ENCODE assay signal across 24 cellular contexts in the genomic region with DNA sequence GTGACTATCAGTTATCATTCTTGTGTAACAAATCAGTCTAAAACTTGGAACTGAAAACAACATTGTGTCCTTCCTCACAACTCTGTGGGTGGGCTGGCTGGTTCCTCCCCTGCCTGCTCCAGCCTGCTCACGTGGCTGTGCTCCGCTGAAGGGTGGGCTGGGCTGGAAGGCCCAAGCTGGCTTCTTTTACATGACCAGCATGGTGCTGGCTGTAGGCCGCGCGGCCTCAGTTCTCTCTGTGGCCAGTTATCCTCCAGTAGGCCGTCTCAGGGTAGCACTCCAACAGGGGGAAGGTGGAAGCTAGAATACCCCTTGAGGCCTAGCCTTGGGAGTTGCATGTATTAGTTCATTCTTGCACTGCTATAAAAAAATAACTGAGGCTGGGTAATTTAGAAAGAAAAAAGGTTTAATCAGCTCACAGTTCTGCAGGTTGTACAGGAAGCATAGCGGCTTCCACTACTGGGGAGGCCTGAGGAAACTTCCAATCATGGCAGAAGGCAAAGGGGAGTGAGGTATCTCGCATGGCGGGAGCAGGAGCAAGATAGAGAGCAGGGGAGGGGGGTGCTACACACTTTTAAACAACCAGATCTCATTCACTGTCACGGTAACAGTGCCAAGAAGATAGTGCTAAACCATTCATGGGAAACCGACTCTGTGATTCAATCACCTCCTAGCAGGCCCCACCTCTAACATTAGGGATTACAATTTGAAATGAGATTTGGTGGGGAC. TPM values are rescaled to one million over a fixed set of nuclear protein-coding genes. Genes with fewer than 3 reads are reported as not detected.
DNase-seq lines count a peak whose midpoint lies in the region; ATAC-seq, FAIRE-seq and TF ChIP-seq lines count a peak whose summit lies in the region.
"Had no signal": no experiment of that assay in that cellular context is flagged by ENCODE, and none has a peak within 500 bp of the region (broad histone marks: within the 10 kb centered on the region; RNA-seq: fewer than 3 reads in every experiment).

No MANE protein-coding gene starts in this region.

- H2BK120ac ChIP-seq in mesendoderm (ENCODE audit: low read depth, low read length): no peak overlapping the region

- no CpG with 5 or more reads among the region's 11 CpGs for WGBS in mesendoderm (ENCODE audit: extremely low coverage, insufficient coverage, low lambda C conversion rate)

- no peak overlapping the region for H3K9ac ChIP-seq in BLaER1 treated with 17β-estradiol and CSF1 and Interleukin-3, amounts not matched to agents 10 nM and 100 nM
- H3K9ac ChIP-seq in neural progenitor cell (no peak overlapping the region), mesendoderm (ENCODE audit: low read length) (no peak overlapping the region)

- DNase-seq in MV-4-11 (lab: John Stamatoyannopoulos, UW): peak; percentile 36
- DNase-seq in neural progenitor cell (ENCODE audit: low spot score): no peak
- no peak for DNase-seq in mesendoderm
- DNase-seq in H54 (ENCODE audit: insufficient read length, low spot score): no peak
- DNase-seq in gastrocnemius medialis: no peak
- no peak for DNase-seq in SW 1271 (lab: John Stamatoyannopoulos, UW)
- DNase-seq: activated CD4-positive, CD25-positive, alpha-beta regulatory T cell; activated CD8-positive, alpha-beta memory T cell treated with anti-CD3 and anti-CD28 coated beads for 24 hours; activated naive CD4-positive, alpha-beta T cell treated with anti-CD3 and anti-CD28 coated beads, Interleukin-2, amount 50 U/mL, for 16 hours; anterior cingulate cortex; BE2C; DND-41; foreskin fibroblast; NCI-H1417 treated with DMSO at 0.1 percent for 48 hours; NCI-H526 treated with DMSO at 0.1 percent for 48 hours; stimulated activated CD4-positive, alpha-beta T cell treated with anti-CD3 and anti-CD28 coated beads, Interleukin-4, amount 100 ng/mL, for 24 hours; stimulated activated naive CD8-positive, alpha-beta T cell treated with anti-CD3 and anti-CD28 coated beads, Interleukin-15, amount 100 ng/mL, for 72 hours; T1000 had no signal

- no peak overlapping the region for H2BK5ac ChIP-seq in mesendoderm (ENCODE audit: low read length)

- TF ChIP-seq POLR2A in H54 (IDR thresholded peaks at IDR 0.05; ENCODE audit: low read depth, low read length): no peak
- TF ChIP-seq POLR2A in gastrocnemius medialis (IDR thresholded peaks at IDR 0.05): no peak

- H3K27ac Mint-ChIP-seq in dendritic cell treated with granulocyte-macrophage colony-stimulating factor and Interleukin-4, amounts not matched to agents 40 ng/mL and 50 ng/mL, for 4 days: peak overlapping the region; percentile 43
- no peak overlapping the region for H3K27ac Mint-ChIP-seq in neural progenitor cell
- H3K27ac Mint-ChIP-seq: activated T-cell treated with anti-CD3 and anti-CD28 coated beads, Interleukin-2, amount 50 U/mL, for 72 hours had no signal

- H3K79me1 ChIP-seq in mesendoderm (ENCODE audit: low read length): no peaks in the 10 kb centered on the region

- H2BK15ac ChIP-seq in mesendoderm (replicated peaks; ENCODE audit: low read depth): no peak overlapping the region

- no peak overlapping the region for H4K8ac ChIP-seq in mesendoderm (ENCODE audit: low read depth, low read length)

- H3K79me2 ChIP-seq in neural progenitor cell (ENCODE audit: low read depth): no peaks in the 10 kb centered on the region
- no peaks in the 10 kb centered on the region for H3K79me2 ChIP-seq in mesendoderm (ENCODE audit: control insufficient read depth, insufficient read depth, low read length)
- H3K79me2 ChIP-seq: hepatocyte had no signal

- H3K36me3 Mint-ChIP-seq in dendritic cell treated with granulocyte-macrophage colony-stimulating factor and Interleukin-4, amounts not matched to agents 40 ng/mL and 50 ng/mL, for 4 days (ENCODE audit: low read depth): no peaks in the 10 kb centered on the region
- no peaks in the 10 kb centered on the region for H3K36me3 Mint-ChIP-seq in neural progenitor cell

- no peak for FAIRE-seq in H54 (lab: Jason Lieb, UNC)

- no peak overlapping the region for H3K4me3 ChIP-seq in BLaER1 treated with 17β-estradiol and CSF1 and Interleukin-3, amounts not matched to agents 10 nM and 100 nM
- no peak overlapping the region for H3K4me3 ChIP-seq in neural progenitor cell
- H3K4me3 ChIP-seq in mesendoderm (ENCODE audit: low read length): no peak overlapping the region
- H3K4me3 ChIP-seq in gastrocnemius medialis: no peak overlapping the region
- H3K4me3 ChIP-seq: hepatocyte, tibial nerve had no signal

- H3K4me3 Mint-ChIP-seq in dendritic cell treated with granulocyte-macrophage colony-stimulating factor and Interleukin-4, amounts not matched to agents 40 ng/mL and 50 ng/mL, for 4 days: no peak overlapping the region
- peak overlapping the region; percentile 27 for H3K4me3 Mint-ChIP-seq in neural progenitor cell
- H3K4me3 Mint-ChIP-seq: activated T-cell treated with anti-CD3 and anti-CD28 coated beads, Interleukin-2, amount 50 U/mL, for 72 hours had no signal

- H3K56ac ChIP-seq in mesendoderm (ENCODE audit: low read length): no peak overlapping the region

- H3K4me1 ChIP-seq in BLaER1 treated with 17β-estradiol and CSF1 and Interleukin-3, amounts not matched to agents 10 nM and 100 nM: peaks cover 16 to 39% (median 26%) of the 10 kb centered on the region in 10 experiments; a peak in 19 of 20 replicates
- H3K4me1 ChIP-seq in neural progenitor cell: no peaks in the 10 kb centered on the region
- H3K4me1 ChIP-seq in mesendoderm (ENCODE audit: control insufficient read depth, low read depth, low read length): no peaks in the 10 kb centered on the region
- peaks cover 0 to 4% of the 10 kb centered on the region in 2 donors for H3K4me1 ChIP-seq in gastrocnemius medialis

- H3K23ac ChIP-seq in mesendoderm (ENCODE audit: low read length): no peak overlapping the region

- H3K27me3 ChIP-seq in BLaER1 treated with 17β-estradiol and CSF1 and Interleukin-3, amounts not matched to agents 10 nM and 100 nM: no peaks in the 10 kb centered on the region
- H3K27me3 ChIP-seq in neural progenitor cell (no peaks in the 10 kb centered on the region), mesendoderm (ENCODE audit: insufficient read depth, low read length, poor library complexity) (no peaks in the 10 kb centered on the region), gastrocnemius medialis (no peaks in the 10 kb centered on the region)
- H3K27me3 ChIP-seq: BE2C, hepatocyte, tibial nerve had no signal

- no peak for TF ChIP-seq CTCF in neural progenitor cell (IDR thresholded peaks at IDR 0.05)
- no peak for TF ChIP-seq CTCF in gastrocnemius medialis (IDR thresholded peaks at IDR 0.05 in 4 of 5, conservative IDR thresholded peaks at IDR 0.05 in 1 of 5)

- H3K36me3 ChIP-seq in BLaER1 treated with 17β-estradiol and CSF1 and Interleukin-3, amounts not matched to agents 10 nM and 100 nM: no peaks in the 10 kb centered on the region
- H3K36me3 ChIP-seq in neural progenitor cell (no peaks in the 10 kb centered on the region), mesendoderm (ENCODE audit: control insufficient read depth, insufficient read depth, low read length) (no peaks in the 10 kb centered on the region), gastrocnemius medialis (no peaks in the 10 kb centered on the region)
- H3K36me3 ChIP-seq: BE2C, tibial nerve had no signal

- in situ Hi-C loops in gastrocnemius medialis (cut with MboI; ENCODE audit: low sequenced_read_pairs in 4 of 4): no loop called here

- H4K20me1 ChIP-seq in BLaER1 treated with 17β-estradiol and CSF1 and Interleukin-3, amounts not matched to agents 10 nM and 100 nM: no peaks in the 10 kb centered on the region; a peak in 1 of 22 replicates
- no peaks in the 10 kb centered on the region for H4K20me1 ChIP-seq in neural progenitor cell (ENCODE audit: low read depth)

- H3K27me3 Mint-ChIP-seq in dendritic cell treated with granulocyte-macrophage colony-stimulating factor and Interleukin-4, amounts not matched to agents 40 ng/mL and 50 ng/mL, for 4 days: peaks cover 13% of the 10 kb centered on the region
- peaks cover 12% of the 10 kb centered on the region for H3K27me3 Mint-ChIP-seq in neural progenitor cell (ENCODE audit: insufficient read depth, low read depth)
- H3K27me3 Mint-ChIP-seq: stimulated activated naive CD8-positive, alpha-beta T cell treated with anti-CD3 and anti-CD28 coated beads, Interleukin-15, amount 100 ng/mL, for 72 hours had no signal

- peak overlapping the region in 10 of 11 experiments; percentile 6 to 68 (median 31); a peak in 12 of 22 replicates for H3K4me2 ChIP-seq in BLaER1 treated with 17β-estradiol and CSF1 and Interleukin-3, amounts not matched to agents 10 nM and 100 nM
- no peak overlapping the region for H3K4me2 ChIP-seq in neural progenitor cell
- H3K4me2 ChIP-seq in mesendoderm (ENCODE audit: low read length): no peak overlapping the region
- H3K4me2 ChIP-seq: hepatocyte had no signal

- peaks cover 53% of the 10 kb centered on the region for H3K4me1 Mint-ChIP-seq in dendritic cell treated with granulocyte-macrophage colony-stimulating factor and Interleukin-4, amounts not matched to agents 40 ng/mL and 50 ng/mL, for 4 days (ENCODE audit: low read depth)
- H3K4me1 Mint-ChIP-seq in neural progenitor cell: peaks cover 51% of the 10 kb centered on the region

- no peak overlapping the region for H2AFZ ChIP-seq in neural progenitor cell (replicated peaks)
- H2AFZ ChIP-seq: hepatocyte had no signal

- no peaks in the 10 kb centered on the region for H3K9me3 Mint-ChIP-seq in dendritic cell treated with granulocyte-macrophage colony-stimulating factor and Interleukin-4, amounts not matched to agents 40 ng/mL and 50 ng/mL, for 4 days
- H3K9me3 Mint-ChIP-seq in neural progenitor cell: peaks cover 7% of the 10 kb centered on the region
- H3K9me3 Mint-ChIP-seq: activated T-cell treated with anti-CD3 and anti-CD28 coated beads, Interleukin-2, amount 50 U/mL, for 72 hours; stimulated activated naive CD8-positive, alpha-beta T cell treated with anti-CD3 and anti-CD28 coated beads, Interleukin-15, amount 100 ng/mL, for 72 hours had no signal

- peaks cover 8% of the 10 kb centered on the region for H3F3A ChIP-seq in neural progenitor cell (ENCODE audit: low read depth)

- H3K27ac ChIP-seq in BLaER1 treated with 17β-estradiol and CSF1 and Interleukin-3, amounts not matched to agents 10 nM and 100 nM: 0 out of 22 replicates have a peak overlapping the region, but pooled peaks of 2 of the 11 experiments have one; percentile 14 to 18
- H3K27ac ChIP-seq in neural progenitor cell (no peak overlapping the region), mesendoderm (ENCODE audit: low read depth, low read length) (no peak overlapping the region), gastrocnemius medialis (no peak overlapping the region)
- H3K27ac ChIP-seq: epithelial cell of prostate, hepatocyte had no signal

- H3K9me3 ChIP-seq in BLaER1 treated with 17β-estradiol and CSF1 and Interleukin-3, amounts not matched to agents 10 nM and 100 nM (replicated peaks in 1 of 11): no peaks in the 10 kb centered on the region
- H3K9me3 ChIP-seq in neural progenitor cell (ENCODE audit: low read depth) (no peaks in the 10 kb centered on the region), gastrocnemius medialis (no peaks in the 10 kb centered on the region)
- H3K9me3 ChIP-seq: BE2C, tibial nerve had no signal

- no peak overlapping the region for H3K18ac ChIP-seq in mesendoderm (ENCODE audit: low read length)

- intact Hi-C loops in dendritic cell treated with granulocyte-macrophage colony-stimulating factor and Interleukin-4, amounts not matched to agents 40 ng/mL and 50 ng/mL, for 4 days (cut with micrococcal nuclease): no loop called here
- intact Hi-C loops in gastrocnemius medialis (cut with DNase I; ENCODE audit: low total_unique reads): no loop called here

- H2AK5ac ChIP-seq in mesendoderm (ENCODE audit: low read length): no peak overlapping the region

- ATAC-seq in gastrocnemius medialis: no peak

- no peak overlapping the region for H3K4ac ChIP-seq in mesendoderm (ENCODE audit: low read depth, low read length)

- H4K5ac ChIP-seq in mesendoderm (ENCODE audit: low read length): no peak overlapping the region

RNA-seq across cellular contexts. Expression of gene ADAMTS14, which starts 11.5 kb away (rescaled TPM):
- total RNA-seq in neural progenitor cell (ENCODE audit: low replicate concordance): 0.53 TPM in 1 of 2 replicates, not detected in the other
- polyA plus RNA-seq in mesendoderm (2013, experiment 1 of 2): 0.72 TPM
- polyA plus RNA-seq in mesendoderm (2013, experiment 2 of 2): 0.73 TPM
- total RNA-seq in gastrocnemius medialis: under 1 TPM in 1 of 4 donors, not detected in 3; 0.10 TPM

Comparison
In these comparisons a context has a peak if more than half of its experiments do, and no peak if none do; other contexts are left out.
1. H3K4me2 ChIP-seq: peak in BLaER1 treated with 17β-estradiol and CSF1 and Interleukin-3, amounts not matched to agents 10 nM and 100 nM (10 of 11); none in neural progenitor cell (single experiment) and mesendoderm (single experiment).